In the genomic region with DNA sequence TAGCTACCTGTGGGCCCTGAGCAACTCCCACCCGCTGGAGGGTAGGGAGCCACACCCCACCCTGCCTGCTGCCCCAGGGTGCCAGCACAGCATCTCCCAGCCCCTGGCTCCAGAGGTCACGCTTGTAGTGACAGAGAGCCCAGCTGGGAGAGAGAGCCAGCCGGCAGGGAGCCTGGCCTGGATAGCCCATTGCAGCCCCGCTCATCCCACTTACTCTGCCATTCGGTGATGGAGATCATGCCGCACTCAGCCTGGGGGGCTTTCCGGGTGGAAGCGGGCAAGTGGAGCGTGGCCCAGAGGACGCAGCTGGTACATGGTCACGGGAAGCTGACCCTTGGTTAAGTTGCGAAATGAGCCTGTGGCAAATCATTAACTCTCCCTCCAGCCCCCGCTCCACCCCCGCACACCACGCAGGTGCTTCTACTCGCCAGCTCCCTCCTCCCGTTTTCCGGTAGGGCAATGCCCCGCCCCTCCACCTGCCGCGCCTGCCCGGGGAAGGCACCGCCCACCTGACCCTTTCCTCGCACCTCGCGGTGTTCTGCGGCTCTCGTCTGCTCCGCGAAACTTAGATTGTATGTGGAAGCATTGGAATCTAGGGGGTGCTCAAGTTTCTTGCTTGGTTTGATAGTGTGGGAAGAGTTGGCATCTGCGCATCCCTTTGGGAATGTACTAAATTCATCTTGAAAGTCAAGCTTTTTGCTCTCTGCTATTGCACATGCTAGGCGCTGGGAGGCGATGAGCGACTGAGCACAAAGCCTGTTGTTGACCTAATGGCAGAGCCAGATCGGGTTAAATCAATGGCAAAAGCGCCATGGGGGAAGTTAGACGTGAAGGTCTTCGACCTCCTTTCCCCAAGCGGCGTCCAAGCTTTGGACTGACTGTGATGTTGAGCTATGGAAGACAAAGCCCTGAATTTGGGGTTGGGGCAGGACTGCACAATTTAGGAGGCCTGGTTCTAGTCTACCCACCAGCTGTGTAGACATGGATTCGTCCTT, we compare ENCODE assay signal across 8 cellular contexts. TPM values are rescaled to one million over a fixed set of nuclear protein-coding genes. Genes with fewer than 3 reads are reported as not detected.
A peak's percentile ranks its signal among the peaks of the same experiment; 100 is the strongest.
DNase-seq lines count a peak whose midpoint lies in the region; ATAC-seq and TF ChIP-seq lines count a peak whose summit lies in the region.

A gene with protein sequence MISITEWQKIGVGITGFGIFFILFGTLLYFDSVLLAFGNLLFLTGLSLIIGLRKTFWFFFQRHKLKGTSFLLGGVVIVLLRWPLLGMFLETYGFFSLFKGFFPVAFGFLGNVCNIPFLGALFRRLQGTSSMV (minus strand): TSS at position 321 of the 995 bp plus-strand sequence. CDS start 82 bp downstream, at position 239.

- H3K9me3 ChIP-seq in ES-I3 (ENCODE audit: control insufficient read depth, insufficient read depth, low read length): no peaks in the 10 kb centered on the region
- no peaks in the 10 kb centered on the region for H3K9me3 ChIP-seq in naive thymus-derived CD4-positive, alpha-beta T cell (ENCODE audit: control insufficient read depth in 2 of 3, low read length in 3 of 3)
- H3K9me3 ChIP-seq in testis: no peaks in the 10 kb centered on the region

- H3K36me3 ChIP-seq in ES-I3 (ENCODE audit: insufficient read depth, low read length) (no peaks in the 10 kb centered on the region), testis (ENCODE audit: low read depth, missing control alignments) (no peaks in the 10 kb centered on the region)
- H3K36me3 ChIP-seq in naive thymus-derived CD4-positive, alpha-beta T cell (ENCODE audit: control insufficient read depth in 2 of 3, insufficient read depth in 3 of 3, low read length in 3 of 3): no peaks in the 10 kb centered on the region

- H3K9me3 Mint-ChIP-seq in naive thymus-derived CD4-positive, alpha-beta T cell: peaks cover 0 to 2% (median 0%) of the 10 kb centered on the region in 11 donors

- peak; percentile 78 for TF ChIP-seq CTCF in fibroblast of pulmonary artery (IDR thresholded peaks at IDR 0.05; ENCODE audit: low read length, missing control alignments)
- TF ChIP-seq CTCF in testis (IDR thresholded peaks at IDR 0.05): peak; percentile 47 to 75 (median 59)

- peak; percentile 75 for ATAC-seq in HG02943 (IDR thresholded peaks at IDR 0.05; ENCODE audit: low read depth, unreplicated experiment)
- peak; percentile 81 for ATAC-seq in naive thymus-derived CD4-positive, alpha-beta T cell

- H3K4me3 ChIP-seq in fibroblast of pulmonary artery (replicated peaks; ENCODE audit: low read depth, low read length): no peak within 1 kb of the TSS
- peak within 1 kb of the TSS; percentile 52 for H3K4me3 ChIP-seq in naive thymus-derived CD4-positive, alpha-beta T cell (ENCODE audit: low read length)
- peak within 1 kb of the TSS; percentile 17 to 49 for H3K4me3 ChIP-seq in testis

- peaks cover 0 to 9% (median 0%) of the 10 kb centered on the region in 5 donors for H3K27me3 Mint-ChIP-seq in naive thymus-derived CD4-positive, alpha-beta T cell

- POLR2A ChIA-PET in naive thymus-derived CD4-positive, alpha-beta T cell (lab: Charles Lee): no interaction called here

- intact Hi-C loops in naive thymus-derived CD4-positive, alpha-beta T cell (cut with micrococcal nuclease): loop anchor here (1.0 to 2.0 kb wide), 2 partner anchors 149 kb away; no protein-coding TSS in a partner anchor
- intact Hi-C loops in testis (cut with DNase I; ENCODE audit: low total_unique reads): loop anchor here (5.0 kb wide), 1 partner anchor 148 kb away; no protein-coding TSS in a partner anchor

- peak within 1 kb of the TSS; percentile 53 to 80 (median 74) for H3K4me3 Mint-ChIP-seq in naive thymus-derived CD4-positive, alpha-beta T cell

- H3K27me3 ChIP-seq in naive thymus-derived CD4-positive, alpha-beta T cell (ENCODE audit: control insufficient read depth in 2 of 2, insufficient read depth in 2 of 2, low read length in 2 of 2): no peaks in the 10 kb centered on the region
- H3K27me3 ChIP-seq in testis: no peaks in the 10 kb centered on the region

- H3K36me3 Mint-ChIP-seq in naive thymus-derived CD4-positive, alpha-beta T cell: no peaks in the 10 kb centered on the region

- WGBS in testis, 2 donors: 8 to 12% methylated on average over 27 to 33 of the region's 41 CpGs

- H3K27ac Mint-ChIP-seq in naive thymus-derived CD4-positive, alpha-beta T cell: peak within 1 kb of the TSS in 3 of 9 donors; percentile 0 to 25 (median 24)

- H3K27ac ChIP-seq in naive thymus-derived CD4-positive, alpha-beta T cell (ENCODE audit: low read depth, low read length): no peak within 1 kb of the TSS
- H3K27ac ChIP-seq in testis: no peak within 1 kb of the TSS

- TF ChIP-seq POLR2A in testis (IDR thresholded peaks at IDR 0.05): no peak

- H3K4me1 Mint-ChIP-seq in naive thymus-derived CD4-positive, alpha-beta T cell: peaks cover 0 to 12% (median 6%) of the 10 kb centered on the region in 7 donors

- H3K9ac ChIP-seq in ES-I3 (ENCODE audit: low read depth, low read length): peak within 1 kb of the TSS; percentile 51

- H3K4me1 ChIP-seq in ES-I3 (ENCODE audit: insufficient read depth, low read length) (no peaks in the 10 kb centered on the region), testis (peaks cover 7% of the 10 kb centered on the region)
- peaks cover 0 to 12% of the 10 kb centered on the region in 2 donors for H3K4me1 ChIP-seq in naive thymus-derived CD4-positive, alpha-beta T cell (ENCODE audit: control insufficient read depth in 2 of 2, insufficient read depth in 2 of 2, low read length in 2 of 2)

- CTCF ChIA-PET in naive thymus-derived CD4-positive, alpha-beta T cell (lab: Charles Lee): interaction anchor here (0.5 to 1.5 kb wide), 3 partner anchors 148 to 433 kb away, joined by 3 to 4 read pairs (median 3); no protein-coding TSS in a partner anchor

- DNase-seq in NCI-H526 treated with DMSO at 0.1 percent for 48 hours (lab: John Stamatoyannopoulos, UW) (peak; percentile 67), activated T-helper 1 cell treated with Interleukin-2 at 50 U/mL for 16 hours (ENCODE audit: low read depth) (peak; percentile 16), fibroblast of pulmonary artery (ENCODE audit: low read depth) (peak; percentile 79), testis (peak; percentile 74), NCI-H2107 treated with DMSO at 0.1 percent for 48 hours (lab: John Stamatoyannopoulos, UW; ENCODE audit: unreplicated experiment) (no peak)
- peak; percentile 19 to 56 (median 49) for DNase-seq in naive thymus-derived CD4-positive, alpha-beta T cell

RNA-seq across cellular contexts. Expression of the gene that starts here (rescaled TPM):
- not detected for total RNA-seq in naive thymus-derived CD4-positive, alpha-beta T cell
- polyA plus RNA-seq in naive thymus-derived CD4-positive, alpha-beta T cell: 1 to 10 TPM; 1.3 TPM
- 1 to 10 TPM; 1.5 to 2.2 TPM for total RNA-seq in testis
- polyA plus RNA-seq in testis (ENCODE audit: insufficient read depth, low read depth, low replicate concordance): 6.8 TPM
